ENCODE assay signal across 12 cellular contexts in genomic region chr6:112222111-112222726, GRCh38. TPM values are rescaled to one million over a fixed set of nuclear protein-coding genes. Genes with fewer than 3 reads are reported as not detected.
DNase-seq lines count a peak whose midpoint lies in the region; ATAC-seq and TF ChIP-seq lines count a peak whose summit lies in the region.
"Had no signal": no experiment of that assay in that cellular context is flagged by ENCODE, and none has a peak within 500 bp of the region (broad histone marks: within the 10 kb centered on the region; RNA-seq: fewer than 3 reads in every experiment).

No MANE protein-coding gene starts in this region.

- no peaks in the 10 kb centered on the region for H3K36me3 Mint-ChIP-seq in activated naive CD4-positive, alpha-beta T cell treated with anti-CD3 and anti-CD28 coated beads, Interleukin-2, amount 50 U/mL, for 72 hours
- H3K36me3 Mint-ChIP-seq: activated naive CD8-positive, alpha-beta T cell treated with anti-CD3 and anti-CD28 coated beads for 36 hours; stimulated activated naive B cell treated with anti-CD40 and anti-IgM and Interleukin-4, amounts not matched to agents 10 μg/mL and 1 μg/mL and 100 μg/mL, for 72 hours had no signal

- H3K27ac Mint-ChIP-seq in activated naive CD4-positive, alpha-beta T cell treated with anti-CD3 and anti-CD28 coated beads, Interleukin-2, amount 50 U/mL, for 72 hours, result no peak overlapping the region
- H3K27ac Mint-ChIP-seq: activated naive CD8-positive, alpha-beta T cell treated with anti-CD3 and anti-CD28 coated beads for 36 hours; stimulated activated naive B cell treated with anti-CD40 and anti-IgM and Interleukin-4, amounts not matched to agents 10 μg/mL and 1 μg/mL and 100 μg/mL, for 72 hours had no signal

- peaks cover 4 to 19% of the 10 kb centered on the region in 2 donors for H3K4me1 ChIP-seq in ascending aorta

- H3K36me3 ChIP-seq in ascending aorta, result no peaks in the 10 kb centered on the region

- H3K9me3 Mint-ChIP-seq in activated naive CD4-positive, alpha-beta T cell treated with anti-CD3 and anti-CD28 coated beads, Interleukin-2, amount 50 U/mL, for 72 hours, result no peaks in the 10 kb centered on the region
- H3K9me3 Mint-ChIP-seq: activated naive CD8-positive, alpha-beta T cell treated with anti-CD3 and anti-CD28 coated beads for 36 hours; stimulated activated naive B cell treated with anti-CD40 and anti-IgM and Interleukin-4, amounts not matched to agents 10 μg/mL and 1 μg/mL and 100 μg/mL, for 72 hours had no signal

- H3K4me3 ChIP-seq in ascending aorta (no peak overlapping the region), skin epidermis (no peak overlapping the region)

- intact Hi-C loops in ascending aorta (cut with DNase I), result no loop called here

- H3K27ac ChIP-seq in ascending aorta (peak overlapping the region; percentile 45 to 72), skin epidermis (peak overlapping the region in 18 of 21 experiments; percentile 10 to 81 (median 62))

- DNase-seq in EH (ENCODE audit: low read depth), result peak; percentile 97
- DNase-seq in ascending aorta (ENCODE audit: low spot score in 2 of 2), result no peak
- DNase-seq in iris pigment epithelial cell (ENCODE audit: low read depth), result peak; percentile 88
- no peak for DNase-seq in activated naive CD4-positive, alpha-beta T cell treated with anti-CD3 and anti-CD28 coated beads, Interleukin-2, amount 50 U/mL, for 72 hours (ENCODE audit: low spot score in 2 of 2)
- no peak for DNase-seq in epidermal melanocyte (ENCODE audit: insufficient read length, low spot score)
- DNase-seq in NCI-H524 (lab: John Stamatoyannopoulos, UW), result no peak
- DNase-seq: activated CD4-positive, alpha-beta T cell treated with anti-CD3 and anti-CD28 coated beads, Interleukin-2, amount 50 U/mL, for 4 hours; activated naive CD8-positive, alpha-beta T cell treated with anti-CD3 and anti-CD28 coated beads for 36 hours; NCI-H524 treated with DMSO at 0.1 percent for 48 hours; stimulated activated naive B cell treated with anti-CD40 and anti-IgM and Interleukin-4, amounts not matched to agents 10 μg/mL and 1 μg/mL and 100 μg/mL, for 72 hours had no signal

- H3K27me3 ChIP-seq in ascending aorta, result no peaks in the 10 kb centered on the region

- H3K9me3 ChIP-seq in ascending aorta, result no peaks in the 10 kb centered on the region

- no peak for ATAC-seq in activated naive CD4-positive, alpha-beta T cell treated with anti-CD3 and anti-CD28 coated beads, Interleukin-2, amount 50 U/mL, for 72 hours
- no peak for ATAC-seq in HG02798 (IDR thresholded peaks at IDR 0.05; ENCODE audit: poor library complexity, unreplicated experiment)
- ATAC-seq: stimulated activated naive B cell treated with anti-CD40 and anti-IgM and Interleukin-4, amounts not matched to agents 10 μg/mL and 1 μg/mL and 100 μg/mL, for 72 hours had no signal

- TF ChIP-seq CTCF in ascending aorta (IDR thresholded peaks at IDR 0.05), result no peak

RNA-seq across cellular contexts. Expression of gene LAMA4, which starts 32.1 kb away (rescaled TPM):
- total RNA-seq in ascending aorta, result 49.0 TPM
- not detected for total RNA-seq in activated naive CD4-positive, alpha-beta T cell treated with anti-CD3 and anti-CD28 coated beads, Interleukin-2, amount 50 U/mL, for 72 hours
- total RNA-seq: activated naive CD8-positive, alpha-beta T cell treated with anti-CD3 and anti-CD28 coated beads for 36 hours had no signal

Comparison
In these comparisons a context has a peak if more than half of its experiments do, and no peak if none do; other contexts are left out.
1. DNase-seq: peak in EH (single experiment) and iris pigment epithelial cell (single experiment); none in ascending aorta (0 of 2), activated naive CD4-positive, alpha-beta T cell treated with anti-CD3 and anti-CD28 coated beads, Interleukin-2, amount 50 U/mL, for 72 hours (0 of 2), epidermal melanocyte (single experiment) and NCI-H524 (0 of 2).
2. RNA of gene LAMA4, which starts 32.1 kb away (total RNA-seq): 49.0 TPM in ascending aorta (single experiment); not detected in activated naive CD4-positive, alpha-beta T cell treated with anti-CD3 and anti-CD28 coated beads, Interleukin-2, amount 50 U/mL, for 72 hours; every median in the first group is over 10 times any median in the second.